In the genomic region with DNA sequence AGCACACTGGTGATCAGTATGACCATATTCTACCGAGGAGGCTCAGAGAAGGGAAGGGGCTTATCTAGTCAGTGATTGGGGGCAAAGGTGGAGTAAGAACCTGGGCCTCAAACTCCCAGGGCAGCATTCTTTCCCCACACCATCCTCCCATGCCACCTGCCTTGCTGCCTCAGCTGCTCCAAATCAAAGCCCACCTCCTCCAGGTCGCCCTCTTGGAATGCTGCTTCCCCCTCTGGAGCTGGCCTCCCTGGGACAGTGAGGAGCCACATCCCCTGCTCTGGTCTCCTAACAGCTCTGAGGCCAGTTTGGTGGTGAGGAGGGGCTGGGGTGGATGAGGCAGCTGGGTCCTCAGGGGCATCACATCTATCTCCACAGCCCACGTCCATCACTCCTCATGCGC, we compare ENCODE assay signal across 1 cellular context.
TF ChIP-seq lines count a peak whose summit lies in the region.

No MANE protein-coding gene starts in this region.

TF ChIP-seq in IMR-90, 13 proteins besides CTCF, POLR2A, EP300 and RAD21:
- no peak for TF ChIP-seq MXI1 (IDR thresholded peaks at IDR 0.05; ENCODE audit: borderline replicate concordance, low read depth, low read length)
- TF ChIP-seq, protein P1, sequence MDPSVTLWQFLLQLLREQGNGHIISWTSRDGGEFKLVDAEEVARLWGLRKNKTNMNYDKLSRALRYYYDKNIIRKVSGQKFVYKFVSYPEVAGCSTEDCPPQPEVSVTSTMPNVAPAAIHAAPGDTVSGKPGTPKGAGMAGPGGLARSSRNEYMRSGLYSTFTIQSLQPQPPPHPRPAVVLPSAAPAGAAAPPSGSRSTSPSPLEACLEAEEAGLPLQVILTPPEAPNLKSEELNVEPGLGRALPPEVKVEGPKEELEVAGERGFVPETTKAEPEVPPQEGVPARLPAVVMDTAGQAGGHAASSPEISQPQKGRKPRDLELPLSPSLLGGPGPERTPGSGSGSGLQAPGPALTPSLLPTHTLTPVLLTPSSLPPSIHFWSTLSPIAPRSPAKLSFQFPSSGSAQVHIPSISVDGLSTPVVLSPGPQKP (IDR thresholded peaks at IDR 0.05; ENCODE audit: borderline replicate concordance, low read depth, low read length) = no peak
- TF ChIP-seq, protein P2, sequence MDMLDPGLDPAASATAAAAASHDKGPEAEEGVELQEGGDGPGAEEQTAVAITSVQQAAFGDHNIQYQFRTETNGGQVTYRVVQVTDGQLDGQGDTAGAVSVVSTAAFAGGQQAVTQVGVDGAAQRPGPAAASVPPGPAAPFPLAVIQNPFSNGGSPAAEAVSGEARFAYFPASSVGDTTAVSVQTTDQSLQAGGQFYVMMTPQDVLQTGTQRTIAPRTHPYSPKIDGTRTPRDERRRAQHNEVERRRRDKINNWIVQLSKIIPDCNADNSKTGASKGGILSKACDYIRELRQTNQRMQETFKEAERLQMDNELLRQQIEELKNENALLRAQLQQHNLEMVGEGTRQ (IDR thresholded peaks at IDR 0.05; ENCODE audit: low read depth, low read length) = no peak
- no peak for TF ChIP-seq RCOR1 (IDR thresholded peaks at IDR 0.05; ENCODE audit: insufficient replicate concordance, low read length)
- TF ChIP-seq SMC3 (IDR thresholded peaks at IDR 0.05; ENCODE audit: low read depth, low read length) = no peak
- TF ChIP-seq BHLHE40 (IDR thresholded peaks at IDR 0.05; ENCODE audit: low read depth, low read length) = no peak
- no peak for TF ChIP-seq FOS (IDR thresholded peaks at IDR 0.05; ENCODE audit: low read depth, low read length)
